In genomic region chr17:19533718-19534561, GRCh38 we compare ENCODE assay signal across 9 cellular contexts. TPM values are rescaled to one million over a fixed set of nuclear protein-coding genes. Genes with fewer than 3 reads are reported as not detected.
DNase-seq lines count a peak whose midpoint lies in the region; ATAC-seq and TF ChIP-seq lines count a peak whose summit lies in the region.
"Had no signal": no experiment of that assay in that cellular context is flagged by ENCODE, and none has a peak within 500 bp of the region (broad histone marks: within the 10 kb centered on the region; RNA-seq: fewer than 3 reads in every experiment).

A gene with protein sequence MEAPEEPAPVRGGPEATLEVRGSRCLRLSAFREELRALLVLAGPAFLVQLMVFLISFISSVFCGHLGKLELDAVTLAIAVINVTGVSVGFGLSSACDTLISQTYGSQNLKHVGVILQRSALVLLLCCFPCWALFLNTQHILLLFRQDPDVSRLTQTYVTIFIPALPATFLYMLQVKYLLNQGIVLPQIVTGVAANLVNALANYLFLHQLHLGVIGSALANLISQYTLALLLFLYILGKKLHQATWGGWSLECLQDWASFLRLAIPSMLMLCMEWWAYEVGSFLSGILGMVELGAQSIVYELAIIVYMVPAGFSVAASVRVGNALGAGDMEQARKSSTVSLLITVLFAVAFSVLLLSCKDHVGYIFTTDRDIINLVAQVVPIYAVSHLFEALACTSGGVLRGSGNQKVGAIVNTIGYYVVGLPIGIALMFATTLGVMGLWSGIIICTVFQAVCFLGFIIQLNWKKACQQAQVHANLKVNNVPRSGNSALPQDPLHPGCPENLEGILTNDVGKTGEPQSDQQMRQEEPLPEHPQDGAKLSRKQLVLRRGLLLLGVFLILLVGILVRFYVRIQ (plus strand): TSS chr17:19533854. CDS start chr17:19533940, 86 bp downstream.

- CTCF ChIA-PET in HEK293T (lab: Yijun Ruan, JAX), result interaction anchor here (0.5 to 1.1 kb wide), 4 partner anchors 23 to 112 kb away, joined by 3 to 4 read pairs (median 4); no protein-coding TSS in a partner anchor

- POLR2A ChIA-PET in HEK293T (lab: Yijun Ruan, JAX), result interaction anchor here (0.7 to 2.3 kb wide), 11 partner anchors 11 to 229 kb away, joined by 3 to 31 read pairs (median 5); partner anchors contain the start of genes ALDH3A2 and SLC47A2

- no peaks in the 10 kb centered on the region for H3K36me3 Mint-ChIP-seq in activated T-helper 2 cell treated with anti-CD3 and anti-CD28 coated beads, Interferon-gamma antibody, Interleukin-2, Interleukin-4, amounts not matched to agents 10 μg/mL and 5 μg/mL and 100 μg/mL, durations not matched to agents 14 hours and 24 hours and 36 hours (ENCODE audit: low read depth)

- H3K4me1 ChIP-seq in rectal smooth muscle tissue (ENCODE audit: control insufficient read depth, insufficient read depth, low read length), result no peaks in the 10 kb centered on the region

- peaks cover 3% of the 10 kb centered on the region for H3K27me3 ChIP-seq in rectal smooth muscle tissue (ENCODE audit: control insufficient read depth, insufficient read depth, low read length)

- intact Hi-C loops in activated T-helper 2 cell treated with anti-CD3 and anti-CD28 coated beads, Interferon-gamma antibody, Interleukin-2, Interleukin-4, amounts not matched to agents 10 μg/mL and 5 μg/mL and 100 μg/mL, durations not matched to agents 14 hours and 24 hours and 36 hours (cut with micrococcal nuclease), result no loop called here
- intact Hi-C loops in left ventricle myocardium superior (cut with micrococcal nuclease), result no loop called here

- no peak within 1 kb of the TSS for H3K9ac ChIP-seq in rectal smooth muscle tissue (ENCODE audit: low read length)

- H3K27ac Mint-ChIP-seq in activated T-helper 2 cell treated with anti-CD3 and anti-CD28 coated beads, Interferon-gamma antibody, Interleukin-2, Interleukin-4, amounts not matched to agents 10 μg/mL and 5 μg/mL and 100 μg/mL, durations not matched to agents 14 hours and 24 hours and 36 hours, result no peak within 1 kb of the TSS

- peaks cover 5% of the 10 kb centered on the region for H3K4me1 Mint-ChIP-seq in activated T-helper 2 cell treated with anti-CD3 and anti-CD28 coated beads, Interferon-gamma antibody, Interleukin-2, Interleukin-4, amounts not matched to agents 10 μg/mL and 5 μg/mL and 100 μg/mL, durations not matched to agents 14 hours and 24 hours and 36 hours (ENCODE audit: low read depth)

- no peaks in the 10 kb centered on the region for H3K36me3 ChIP-seq in rectal smooth muscle tissue (ENCODE audit: control insufficient read depth, insufficient read depth, low read length)

- peak; percentile 98 for ATAC-seq in left ventricle myocardium superior
- ATAC-seq in HG02678 (IDR thresholded peaks at IDR 0.05; ENCODE audit: unreplicated experiment), result no peak
- ATAC-seq in HG03439 (IDR thresholded peaks at IDR 0.05; ENCODE audit: unreplicated experiment), result no peak
- ATAC-seq: HCT116 had no signal

- peaks cover 56% of the 10 kb centered on the region for H3K27me3 Mint-ChIP-seq in activated T-helper 2 cell treated with anti-CD3 and anti-CD28 coated beads, Interferon-gamma antibody, Interleukin-2, Interleukin-4, amounts not matched to agents 10 μg/mL and 5 μg/mL and 100 μg/mL, durations not matched to agents 14 hours and 24 hours and 36 hours (ENCODE audit: low read depth)

- peak; percentile 37 for DNase-seq in AG08396 (ENCODE audit: low spot score)
- peak; percentile 72 for DNase-seq in HEK293T (ENCODE audit: extremely low spot score)
- DNase-seq in activated T-helper 2 cell treated with anti-CD3 and anti-CD28 coated beads, Interferon-gamma antibody, Interleukin-2, Interleukin-4, amounts not matched to agents 10 μg/mL and 5 μg/mL and 100 μg/mL, durations not matched to agents 14 hours and 24 hours and 36 hours (ENCODE audit: low spot score), result no peak
- DNase-seq in left ventricle myocardium superior, result peak; percentile 70
- DNase-seq in hippocampal formation (lab: John Stamatoyannopoulos, UW), result no peak

- no peaks in the 10 kb centered on the region for H3K9me3 Mint-ChIP-seq in activated T-helper 2 cell treated with anti-CD3 and anti-CD28 coated beads, Interferon-gamma antibody, Interleukin-2, Interleukin-4, amounts not matched to agents 10 μg/mL and 5 μg/mL and 100 μg/mL, durations not matched to agents 14 hours and 24 hours and 36 hours

- H3K4me3 Mint-ChIP-seq in activated T-helper 2 cell treated with anti-CD3 and anti-CD28 coated beads, Interferon-gamma antibody, Interleukin-2, Interleukin-4, amounts not matched to agents 10 μg/mL and 5 μg/mL and 100 μg/mL, durations not matched to agents 14 hours and 24 hours and 36 hours (ENCODE audit: low read depth), result peak within 1 kb of the TSS; percentile 13

- no peak within 1 kb of the TSS for H3K27ac ChIP-seq in rectal smooth muscle tissue (ENCODE audit: low read depth, low read length)

- H3K4me3 ChIP-seq in rectal smooth muscle tissue (ENCODE audit: low read length), result peak within 1 kb of the TSS; percentile 59

TF ChIP-seq in HEK293T, 16 proteins besides CTCF, POLR2A, EP300 and RAD21:
- no peak for TF ChIP-seq PKNOX1 (IDR thresholded peaks at IDR 0.05)
- TF ChIP-seq L3MBTL2 (conservative IDR thresholded peaks at IDR 0.05), result peak; percentile 48; the same call in 1 of the 2 replicates

RNA-seq across cellular contexts. Expression of the gene that starts here (rescaled TPM):
- 0.07 and 0.25 TPM in 2 replicates for total RNA-seq in activated T-helper 2 cell treated with anti-CD3 and anti-CD28 coated beads, Interferon-gamma antibody, Interleukin-2, Interleukin-4, amounts not matched to agents 10 μg/mL and 5 μg/mL and 100 μg/mL, durations not matched to agents 14 hours and 24 hours and 36 hours
- total RNA-seq in left ventricle myocardium superior, result 4.6 TPM

Comparison
In these comparisons a context has a peak if more than half of its experiments do, and no peak if none do; other contexts are left out.
1. DNase-seq: peak in AG08396 (single experiment), HEK293T (single experiment) and left ventricle myocardium superior (single experiment); none in activated T-helper 2 cell treated with anti-CD3 and anti-CD28 coated beads, Interferon-gamma antibody, Interleukin-2, Interleukin-4, amounts not matched to agents 10 μg/mL and 5 μg/mL and 100 μg/mL, durations not matched to agents 14 hours and 24 hours and 36 hours (single experiment) and hippocampal formation (0 of 2).